ENCODE assay signal across 2 cellular contexts in the genomic region with DNA sequence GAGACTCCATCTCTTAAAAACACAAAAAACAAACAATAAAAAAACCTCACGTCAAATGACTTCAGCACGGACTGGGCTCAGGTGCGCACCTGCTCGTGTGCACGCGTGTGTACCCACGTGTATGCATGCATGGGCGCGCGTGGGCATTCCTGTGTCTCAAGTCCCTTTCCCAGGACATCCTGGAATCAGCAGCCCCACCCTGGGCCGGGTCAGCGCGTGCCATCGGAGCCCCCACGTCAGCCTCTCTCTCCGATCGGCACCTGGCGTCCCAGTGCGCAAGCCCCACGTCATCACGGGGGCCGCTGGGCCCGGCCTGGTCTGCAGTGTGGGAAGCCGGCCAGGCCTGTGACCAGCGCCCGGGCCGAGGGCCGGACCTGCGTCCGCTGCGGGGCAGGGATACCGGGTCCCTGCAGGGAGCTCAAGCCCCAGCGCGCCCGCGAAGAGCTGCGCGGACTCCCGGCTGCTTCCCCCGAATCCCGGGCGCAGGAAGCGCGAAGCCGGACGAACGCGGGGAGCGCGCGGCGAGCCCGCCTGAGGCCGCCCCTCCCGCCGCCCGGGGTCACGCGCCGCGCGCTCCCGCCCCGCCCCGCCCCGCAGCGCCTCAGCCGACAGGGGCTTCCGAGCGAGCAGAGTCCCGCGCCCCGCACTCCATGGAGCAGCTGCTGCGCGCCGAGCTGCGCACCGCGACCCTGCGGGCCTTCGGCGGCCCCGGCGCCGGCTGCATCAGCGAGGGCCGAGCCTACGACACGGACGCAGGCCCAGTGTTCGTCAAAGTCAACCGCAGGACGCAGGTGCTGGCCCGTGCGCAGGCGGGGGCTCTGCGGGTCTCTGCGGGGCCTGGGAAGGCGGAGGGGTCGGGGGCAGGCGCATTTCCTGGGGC.
TF ChIP-seq lines count a peak whose summit lies in the region.

A gene (plus strand): TSS at position 629 of the 880 bp plus-strand sequence. CDS start 22 bp downstream, at position 651.

TF ChIP-seq in WTC11, 78 proteins besides CTCF, POLR2A, EP300 and RAD21 (continued from another document):
- TF ChIP-seq, protein P1, sequence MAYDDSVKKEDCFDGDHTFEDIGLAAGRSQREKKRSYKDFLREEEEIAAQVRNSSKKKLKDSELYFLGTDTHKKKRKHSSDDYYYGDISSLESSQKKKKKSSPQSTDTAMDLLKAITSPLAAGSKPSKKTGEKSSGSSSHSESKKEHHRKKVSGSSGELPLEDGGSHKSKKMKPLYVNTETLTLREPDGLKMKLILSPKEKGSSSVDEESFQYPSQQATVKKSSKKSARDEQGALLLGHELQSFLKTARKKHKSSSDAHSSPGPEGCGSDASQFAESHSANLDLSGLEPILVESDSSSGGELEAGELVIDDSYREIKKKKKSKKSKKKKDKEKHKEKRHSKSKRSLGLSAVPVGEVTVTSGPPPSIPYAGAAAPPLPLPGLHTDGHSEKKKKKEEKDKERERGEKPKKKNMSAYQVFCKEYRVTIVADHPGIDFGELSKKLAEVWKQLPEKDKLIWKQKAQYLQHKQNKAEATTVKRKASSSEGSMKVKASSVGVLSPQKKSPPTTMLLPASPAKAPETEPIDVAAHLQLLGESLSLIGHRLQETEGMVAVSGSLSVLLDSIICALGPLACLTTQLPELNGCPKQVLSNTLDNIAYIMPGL (CRISPR knock-in tag; IDR thresholded peaks at IDR 0.05), result peak; percentile 34; the same call in 1 of the 2 replicates
- TF ChIP-seq ETV6 (CRISPR knock-in tag; IDR thresholded peaks at IDR 0.05) (peak; percentile 52; the same call in 1 of the 2 replicates), MYBL2 (CRISPR knock-in tag; IDR thresholded peaks at IDR 0.05) (0 out of 2 replicates have a peak, but pooled peaks have one; percentile 40), FOXP1 (CRISPR knock-in tag; IDR thresholded peaks at IDR 0.05; ENCODE audit: borderline replicate concordance) (peak; percentile 69), CREM (CRISPR knock-in tag; IDR thresholded peaks at IDR 0.05) (peak; percentile 24; the same call in 1 of the 2 replicates)
- TF ChIP-seq, protein P2, sequence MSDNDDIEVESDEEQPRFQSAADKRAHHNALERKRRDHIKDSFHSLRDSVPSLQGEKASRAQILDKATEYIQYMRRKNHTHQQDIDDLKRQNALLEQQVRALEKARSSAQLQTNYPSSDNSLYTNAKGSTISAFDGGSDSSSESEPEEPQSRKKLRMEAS (CRISPR knock-in tag; IDR thresholded peaks at IDR 0.05), result peak; percentile 85
- TF ChIP-seq, protein P3, sequence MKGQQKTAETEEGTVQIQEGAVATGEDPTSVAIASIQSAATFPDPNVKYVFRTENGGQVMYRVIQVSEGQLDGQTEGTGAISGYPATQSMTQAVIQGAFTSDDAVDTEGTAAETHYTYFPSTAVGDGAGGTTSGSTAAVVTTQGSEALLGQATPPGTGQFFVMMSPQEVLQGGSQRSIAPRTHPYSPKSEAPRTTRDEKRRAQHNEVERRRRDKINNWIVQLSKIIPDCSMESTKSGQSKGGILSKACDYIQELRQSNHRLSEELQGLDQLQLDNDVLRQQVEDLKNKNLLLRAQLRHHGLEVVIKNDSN (CRISPR knock-in tag; IDR thresholded peaks at IDR 0.05), result peak; percentile 22; the same call in 1 of the 2 replicates

TF ChIP-seq in HepG2, 621 proteins besides CTCF, POLR2A, EP300 and RAD21 (continued from another document and continues in another):
- TF ChIP-seq, protein P4, sequence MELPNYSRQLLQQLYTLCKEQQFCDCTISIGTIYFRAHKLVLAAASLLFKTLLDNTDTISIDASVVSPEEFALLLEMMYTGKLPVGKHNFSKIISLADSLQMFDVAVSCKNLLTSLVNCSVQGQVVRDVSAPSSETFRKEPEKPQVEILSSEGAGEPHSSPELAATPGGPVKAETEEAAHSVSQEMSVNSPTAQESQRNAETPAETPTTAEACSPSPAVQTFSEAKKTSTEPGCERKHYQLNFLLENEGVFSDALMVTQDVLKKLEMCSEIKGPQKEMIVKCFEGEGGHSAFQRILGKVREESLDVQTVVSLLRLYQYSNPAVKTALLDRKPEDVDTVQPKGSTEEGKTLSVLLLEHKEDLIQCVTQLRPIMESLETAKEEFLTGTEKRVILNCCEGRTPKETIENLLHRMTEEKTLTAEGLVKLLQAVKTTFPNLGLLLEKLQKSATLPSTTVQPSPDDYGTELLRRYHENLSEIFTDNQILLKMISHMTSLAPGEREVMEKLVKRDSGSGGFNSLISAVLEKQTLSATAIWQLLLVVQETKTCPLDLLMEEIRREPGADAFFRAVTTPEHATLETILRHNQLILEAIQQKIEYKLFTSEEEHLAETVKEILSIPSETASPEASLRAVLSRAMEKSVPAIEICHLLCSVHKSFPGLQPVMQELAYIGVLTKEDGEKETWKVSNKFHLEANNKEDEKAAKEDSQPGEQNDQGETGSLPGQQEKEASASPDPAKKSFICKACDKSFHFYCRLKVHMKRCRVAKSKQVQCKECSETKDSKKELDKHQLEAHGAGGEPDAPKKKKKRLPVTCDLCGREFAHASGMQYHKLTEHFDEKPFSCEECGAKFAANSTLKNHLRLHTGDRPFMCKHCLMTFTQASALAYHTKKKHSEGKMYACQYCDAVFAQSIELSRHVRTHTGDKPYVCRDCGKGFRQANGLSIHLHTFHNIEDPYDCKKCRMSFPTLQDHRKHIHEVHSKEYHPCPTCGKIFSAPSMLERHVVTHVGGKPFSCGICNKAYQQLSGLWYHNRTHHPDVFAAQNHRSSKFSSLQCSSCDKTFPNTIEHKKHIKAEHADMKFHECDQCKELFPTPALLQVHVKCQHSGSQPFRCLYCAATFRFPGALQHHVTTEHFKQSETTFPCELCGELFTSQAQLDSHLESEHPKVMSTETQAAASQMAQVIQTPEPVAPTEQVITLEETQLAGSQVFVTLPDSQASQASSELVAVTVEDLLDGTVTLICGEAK (IDR thresholded peaks at IDR 0.05), result no peak
- TF ChIP-seq, protein P4 (CRISPR knock-in tag; IDR thresholded peaks at IDR 0.05), result no peak; the same call in 1 of the 2 replicates
- TF ChIP-seq ZNF451 (CRISPR knock-in tag; IDR thresholded peaks at IDR 0.05) (peak; percentile 75), ZNF572 (CRISPR knock-in tag; IDR thresholded peaks at IDR 0.05) (0 out of 2 replicates have a peak, but pooled peaks have one; percentile 27), MED1 (CRISPR knock-in tag; IDR thresholded peaks at IDR 0.05) (peak; percentile 65; the same call in 1 of the 2 replicates), SYNCRIP (IDR thresholded peaks at IDR 0.05; ENCODE audit: insufficient read depth, low read depth, low read length) (no peak), MAFG (CRISPR knock-in tag; IDR thresholded peaks at IDR 0.05) (no peak), REXO4 (CRISPR knock-in tag; IDR thresholded peaks at IDR 0.05; ENCODE audit: borderline replicate concordance) (0 out of 2 replicates have a peak, but pooled peaks have one; percentile 24), CBX2 (IDR thresholded peaks at IDR 0.05; ENCODE audit: low read depth, low read length) (no peak), CBX2 (CRISPR knock-in tag; IDR thresholded peaks at IDR 0.05; ENCODE audit: low read depth) (no peak), SALL2 (CRISPR knock-in tag; IDR thresholded peaks at IDR 0.05) (0 out of 2 replicates have a peak, but pooled peaks have one; percentile 16), JDP2 (CRISPR knock-in tag; IDR thresholded peaks at IDR 0.05; ENCODE audit: borderline replicate concordance) (no peak; the same call in 1 of the 2 replicates), BORCS8-MEF2B (CRISPR knock-in tag; IDR thresholded peaks at IDR 0.05) (peak; percentile 78), ZFP1 (CRISPR knock-in tag; IDR thresholded peaks at IDR 0.05) (no peak), NCOA1 (CRISPR knock-in tag; IDR thresholded peaks at IDR 0.05) (peak; percentile 32; the same call in 1 of the 2 replicates), NKX3-1 (CRISPR knock-in tag; IDR thresholded peaks at IDR 0.05) (peak; percentile 57), AKAP8 (CRISPR knock-in tag; IDR thresholded peaks at IDR 0.05) (peak; percentile 61; the same call in 1 of the 2 replicates), NR2F1 (CRISPR knock-in tag; IDR thresholded peaks at IDR 0.05) (no peak), RNF2 (conservative IDR thresholded peaks at IDR 0.05; ENCODE audit: low read depth) (0 out of 2 replicates have a peak, but pooled peaks have one; percentile 16), ZNF598 (CRISPR knock-in tag; IDR thresholded peaks at IDR 0.05; ENCODE audit: borderline replicate concordance) (0 out of 2 replicates have a peak, but pooled peaks have one; percentile 8), AHR (CRISPR knock-in tag; IDR thresholded peaks at IDR 0.05) (0 out of 2 replicates have a peak, but pooled peaks have one; percentile 19), ATF7-NPFF (CRISPR knock-in tag; IDR thresholded peaks at IDR 0.05; ENCODE audit: low read depth) (peak; percentile 62; the same call in 1 of the 2 replicates), KAT7 (CRISPR knock-in tag; IDR thresholded peaks at IDR 0.05; ENCODE audit: borderline replicate concordance) (0 out of 2 replicates have a peak, but pooled peaks have one; percentile 19), SPEN (CRISPR knock-in tag; IDR thresholded peaks at IDR 0.05; ENCODE audit: low read depth) (peak; percentile 51)
- TF ChIP-seq, protein P5, sequence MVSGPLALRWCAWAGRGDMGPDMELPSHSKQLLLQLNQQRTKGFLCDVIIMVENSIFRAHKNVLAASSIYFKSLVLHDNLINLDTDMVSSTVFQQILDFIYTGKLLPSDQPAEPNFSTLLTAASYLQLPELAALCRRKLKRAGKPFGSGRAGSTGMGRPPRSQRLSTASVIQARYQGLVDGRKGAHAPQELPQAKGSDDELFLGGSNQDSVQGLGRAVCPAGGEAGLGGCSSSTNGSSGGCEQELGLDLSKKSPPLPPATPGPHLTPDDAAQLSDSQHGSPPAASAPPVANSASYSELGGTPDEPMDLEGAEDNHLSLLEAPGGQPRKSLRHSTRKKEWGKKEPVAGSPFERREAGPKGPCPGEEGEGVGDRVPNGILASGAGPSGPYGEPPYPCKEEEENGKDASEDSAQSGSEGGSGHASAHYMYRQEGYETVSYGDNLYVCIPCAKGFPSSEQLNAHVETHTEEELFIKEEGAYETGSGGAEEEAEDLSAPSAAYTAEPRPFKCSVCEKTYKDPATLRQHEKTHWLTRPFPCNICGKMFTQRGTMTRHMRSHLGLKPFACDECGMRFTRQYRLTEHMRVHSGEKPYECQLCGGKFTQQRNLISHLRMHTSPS (CRISPR knock-in tag; IDR thresholded peaks at IDR 0.05; ENCODE audit: low read depth), result peak; percentile 42; the same call in 1 of the 2 replicates
- TF ChIP-seq, protein P6, sequence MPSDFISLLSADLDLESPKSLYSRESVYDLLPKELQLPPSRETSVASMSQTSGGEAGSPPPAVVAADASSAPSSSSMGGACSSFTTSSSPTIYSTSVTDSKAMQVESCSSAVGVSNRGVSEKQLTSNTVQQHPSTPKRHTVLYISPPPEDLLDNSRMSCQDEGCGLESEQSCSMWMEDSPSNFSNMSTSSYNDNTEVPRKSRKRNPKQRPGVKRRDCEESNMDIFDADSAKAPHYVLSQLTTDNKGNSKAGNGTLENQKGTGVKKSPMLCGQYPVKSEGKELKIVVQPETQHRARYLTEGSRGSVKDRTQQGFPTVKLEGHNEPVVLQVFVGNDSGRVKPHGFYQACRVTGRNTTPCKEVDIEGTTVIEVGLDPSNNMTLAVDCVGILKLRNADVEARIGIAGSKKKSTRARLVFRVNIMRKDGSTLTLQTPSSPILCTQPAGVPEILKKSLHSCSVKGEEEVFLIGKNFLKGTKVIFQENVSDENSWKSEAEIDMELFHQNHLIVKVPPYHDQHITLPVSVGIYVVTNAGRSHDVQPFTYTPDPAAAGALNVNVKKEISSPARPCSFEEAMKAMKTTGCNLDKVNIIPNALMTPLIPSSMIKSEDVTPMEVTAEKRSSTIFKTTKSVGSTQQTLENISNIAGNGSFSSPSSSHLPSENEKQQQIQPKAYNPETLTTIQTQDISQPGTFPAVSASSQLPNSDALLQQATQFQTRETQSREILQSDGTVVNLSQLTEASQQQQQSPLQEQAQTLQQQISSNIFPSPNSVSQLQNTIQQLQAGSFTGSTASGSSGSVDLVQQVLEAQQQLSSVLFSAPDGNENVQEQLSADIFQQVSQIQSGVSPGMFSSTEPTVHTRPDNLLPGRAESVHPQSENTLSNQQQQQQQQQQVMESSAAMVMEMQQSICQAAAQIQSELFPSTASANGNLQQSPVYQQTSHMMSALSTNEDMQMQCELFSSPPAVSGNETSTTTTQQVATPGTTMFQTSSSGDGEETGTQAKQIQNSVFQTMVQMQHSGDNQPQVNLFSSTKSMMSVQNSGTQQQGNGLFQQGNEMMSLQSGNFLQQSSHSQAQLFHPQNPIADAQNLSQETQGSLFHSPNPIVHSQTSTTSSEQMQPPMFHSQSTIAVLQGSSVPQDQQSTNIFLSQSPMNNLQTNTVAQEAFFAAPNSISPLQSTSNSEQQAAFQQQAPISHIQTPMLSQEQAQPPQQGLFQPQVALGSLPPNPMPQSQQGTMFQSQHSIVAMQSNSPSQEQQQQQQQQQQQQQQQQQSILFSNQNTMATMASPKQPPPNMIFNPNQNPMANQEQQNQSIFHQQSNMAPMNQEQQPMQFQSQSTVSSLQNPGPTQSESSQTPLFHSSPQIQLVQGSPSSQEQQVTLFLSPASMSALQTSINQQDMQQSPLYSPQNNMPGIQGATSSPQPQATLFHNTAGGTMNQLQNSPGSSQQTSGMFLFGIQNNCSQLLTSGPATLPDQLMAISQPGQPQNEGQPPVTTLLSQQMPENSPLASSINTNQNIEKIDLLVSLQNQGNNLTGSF (CRISPR knock-in tag; IDR thresholded peaks at IDR 0.05), result 0 out of 2 replicates have a peak, but pooled peaks have one; percentile 32
- TF ChIP-seq, protein P7, sequence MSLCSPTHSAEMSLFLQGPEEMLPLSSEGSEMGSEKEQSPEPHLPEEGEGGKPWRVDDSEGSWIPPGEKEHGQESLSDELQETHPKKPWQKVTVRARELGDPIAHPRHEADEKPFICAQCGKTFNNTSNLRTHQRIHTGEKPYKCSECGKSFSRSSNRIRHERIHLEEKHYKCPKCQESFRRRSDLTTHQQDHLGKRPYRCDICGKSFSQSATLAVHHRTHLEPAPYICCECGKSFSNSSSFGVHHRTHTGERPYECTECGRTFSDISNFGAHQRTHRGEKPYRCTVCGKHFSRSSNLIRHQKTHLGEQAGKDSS (CRISPR knock-in tag; IDR thresholded peaks at IDR 0.05; ENCODE audit: borderline replicate concordance, low read depth), result peak; percentile 83; the same call in 1 of the 2 replicates
